8 cellular contexts compared by ENCODE assay signal in genomic region chr6:20534906-20535305, GRCh38. TPM values are rescaled to one million over a fixed set of nuclear protein-coding genes. Genes with fewer than 3 reads are reported as not detected.
DNase-seq lines count a peak whose midpoint lies in the region; ATAC-seq and TF ChIP-seq lines count a peak whose summit lies in the region.

No MANE protein-coding gene starts in this region.

- no peak for DNase-seq in cardiac muscle cell (ENCODE audit: low read depth in 1 of 2, low spot score in 1 of 2)
- no peak for DNase-seq in left ventricle myocardium superior
- DNase-seq in HT-29 (ENCODE audit: low spot score) = peak; percentile 33
- DNase-seq in activated CD8-positive, alpha-beta T cell treated with anti-CD3 and anti-CD28 coated beads, Interleukin-2, amount 10 ng/mL, durations not matched to agents 7 days and 5 days = peak; percentile 28
- no peak for DNase-seq in stimulated activated CD8-positive, alpha-beta memory T cell treated with anti-CD3 and anti-CD28 coated beads, Interleukin-4, amount 100 ng/mL, for 48 hours
- no peak for DNase-seq in GM10266 (ENCODE audit: extremely low spot score)

- CTCF ChIA-PET in activated CD8-positive, alpha-beta T cell treated with anti-CD3 and anti-CD28 coated beads, Interleukin-2, amount 10 ng/mL, durations not matched to agents 7 days and 5 days (lab: Charles Lee) = interaction anchor here (0.8 to 3.3 kb wide), 3 partner anchors 29 to 442 kb away, joined by 3 to 18 read pairs (median 4); no protein-coding TSS in a partner anchor

- H3K27ac ChIP-seq in cardiac muscle cell (peak overlapping the region; percentile 78), iPS-20b (ENCODE audit: low read length) (peak overlapping the region; percentile 90)

- H3K9me3 Mint-ChIP-seq in activated CD8-positive, alpha-beta T cell treated with anti-CD3 and anti-CD28 coated beads, Interleukin-2, amount 10 ng/mL, durations not matched to agents 7 days and 5 days (ENCODE audit: insufficient read depth) = no peaks in the 10 kb centered on the region
- H3K9me3 Mint-ChIP-seq in stimulated activated naive CD8-positive, alpha-beta T cell treated with anti-CD3 and anti-CD28 coated beads, Interleukin-15, Interleukin-2, amounts not matched to agents 100 ng/mL and 50 ng/mL, for 24 hours = no peaks in the 10 kb centered on the region

- H3K9me3 ChIP-seq in cardiac muscle cell (ENCODE audit: low read depth) (no peaks in the 10 kb centered on the region), iPS-20b (ENCODE audit: insufficient read depth, low read depth, low read length) (no peaks in the 10 kb centered on the region)

- H3K4me3 ChIP-seq in cardiac muscle cell (peak overlapping the region; percentile 71), iPS-20b (ENCODE audit: low read length) (peak overlapping the region; percentile 71)

- intact Hi-C loops in left ventricle myocardium superior (cut with micrococcal nuclease) = loop anchor here (5.0 kb wide), 1 partner anchor 133 kb away; the partner anchor contains the start of gene E2F3

- POLR2A ChIA-PET in activated CD8-positive, alpha-beta T cell treated with anti-CD3 and anti-CD28 coated beads, Interleukin-2, amount 10 ng/mL, durations not matched to agents 7 days and 5 days (lab: Charles Lee) = interaction anchor here (0.8 to 3.3 kb wide), 6 partner anchors 16 to 241 kb away, joined by 3 to 22 read pairs (median 6); no protein-coding TSS in a partner anchor

- peaks cover 25% of the 10 kb centered on the region for H3K36me3 Mint-ChIP-seq in activated CD8-positive, alpha-beta T cell treated with anti-CD3 and anti-CD28 coated beads, Interleukin-2, amount 10 ng/mL, durations not matched to agents 7 days and 5 days (ENCODE audit: low read depth)
- H3K36me3 Mint-ChIP-seq in stimulated activated naive CD8-positive, alpha-beta T cell treated with anti-CD3 and anti-CD28 coated beads, Interleukin-15, Interleukin-2, amounts not matched to agents 100 ng/mL and 50 ng/mL, for 24 hours (ENCODE audit: low read depth) = peaks cover 23% of the 10 kb centered on the region

- H3K36me3 ChIP-seq in cardiac muscle cell (no peaks in the 10 kb centered on the region), iPS-20b (ENCODE audit: insufficient read depth, low read depth, low read length) (peaks cover 9% of the 10 kb centered on the region)

- no peak for ATAC-seq in left ventricle myocardium superior
- peak; percentile 43 for ATAC-seq in activated CD8-positive, alpha-beta T cell treated with anti-CD3 and anti-CD28 coated beads, Interleukin-2, amount 10 ng/mL, durations not matched to agents 7 days and 5 days

- peaks cover 6% of the 10 kb centered on the region for H3K4me1 ChIP-seq in cardiac muscle cell (ENCODE audit: low read depth)
- peaks cover 11% of the 10 kb centered on the region for H3K4me1 ChIP-seq in iPS-20b (ENCODE audit: insufficient read depth, low read length)

- peak overlapping the region; percentile 97 for H3K27ac Mint-ChIP-seq in activated CD8-positive, alpha-beta T cell treated with anti-CD3 and anti-CD28 coated beads, Interleukin-2, amount 10 ng/mL, durations not matched to agents 7 days and 5 days
- H3K27ac Mint-ChIP-seq in stimulated activated naive CD8-positive, alpha-beta T cell treated with anti-CD3 and anti-CD28 coated beads, Interleukin-15, Interleukin-2, amounts not matched to agents 100 ng/mL and 50 ng/mL, for 24 hours = peak overlapping the region; percentile 98

- peak overlapping the region; percentile 96 for H3K9ac ChIP-seq in iPS-20b (ENCODE audit: low read depth, low read length)

- H3K4me1 Mint-ChIP-seq in activated CD8-positive, alpha-beta T cell treated with anti-CD3 and anti-CD28 coated beads, Interleukin-2, amount 10 ng/mL, durations not matched to agents 7 days and 5 days (ENCODE audit: low read depth) = peaks cover 46% of the 10 kb centered on the region
- peaks cover 50% of the 10 kb centered on the region for H3K4me1 Mint-ChIP-seq in stimulated activated naive CD8-positive, alpha-beta T cell treated with anti-CD3 and anti-CD28 coated beads, Interleukin-15, Interleukin-2, amounts not matched to agents 100 ng/mL and 50 ng/mL, for 24 hours (ENCODE audit: low read depth)

- peak overlapping the region; percentile 98 for H3K4me3 Mint-ChIP-seq in activated CD8-positive, alpha-beta T cell treated with anti-CD3 and anti-CD28 coated beads, Interleukin-2, amount 10 ng/mL, durations not matched to agents 7 days and 5 days
- peak overlapping the region; percentile 98 for H3K4me3 Mint-ChIP-seq in stimulated activated naive CD8-positive, alpha-beta T cell treated with anti-CD3 and anti-CD28 coated beads, Interleukin-15, Interleukin-2, amounts not matched to agents 100 ng/mL and 50 ng/mL, for 24 hours

- TF ChIP-seq CTCF in cardiac muscle cell (IDR thresholded peaks at IDR 0.05; ENCODE audit: low read depth, low read length) (no peak), GM10266 (IDR thresholded peaks at IDR 0.05; ENCODE audit: control insufficient read depth, insufficient read depth, low read depth, missing control alignments) (no peak)

- H3K27me3 Mint-ChIP-seq in activated CD8-positive, alpha-beta T cell treated with anti-CD3 and anti-CD28 coated beads, Interleukin-2, amount 10 ng/mL, durations not matched to agents 7 days and 5 days (ENCODE audit: low read depth) = no peaks in the 10 kb centered on the region
- no peaks in the 10 kb centered on the region for H3K27me3 Mint-ChIP-seq in stimulated activated naive CD8-positive, alpha-beta T cell treated with anti-CD3 and anti-CD28 coated beads, Interleukin-15, Interleukin-2, amounts not matched to agents 100 ng/mL and 50 ng/mL, for 24 hours

- H3K27me3 ChIP-seq in cardiac muscle cell (no peaks in the 10 kb centered on the region), iPS-20b (ENCODE audit: insufficient read depth, low read length) (no peaks in the 10 kb centered on the region)

RNA-seq across cellular contexts. Expression of gene CDKAL1, which starts 0.6 kb away (rescaled TPM):
- 13.7 TPM in 2 replicates for total RNA-seq in cardiac muscle cell
- 12.2 and 19.3 TPM in 2 replicates for polyA plus RNA-seq in cardiac muscle cell
- total RNA-seq in left ventricle myocardium superior = 9.9 TPM
- 9.5 and 9.8 TPM in 2 replicates for total RNA-seq in HT-29 (2014; rRNA removed; shearing (Covaris generic))
- 10 to 100 TPM; 24.3 to 25.2 TPM for total RNA-seq in activated CD8-positive, alpha-beta T cell treated with anti-CD3 and anti-CD28 coated beads, Interleukin-2, amount 10 ng/mL, durations not matched to agents 7 days and 5 days

Comparison
In these comparisons a context has a peak if more than half of its experiments do, and no peak if none do; other contexts are left out.
1. DNase-seq: peak in HT-29 (single experiment) and activated CD8-positive, alpha-beta T cell treated with anti-CD3 and anti-CD28 coated beads, Interleukin-2, amount 10 ng/mL, durations not matched to agents 7 days and 5 days (single experiment); none in cardiac muscle cell (0 of 2), left ventricle myocardium superior (single experiment), stimulated activated CD8-positive, alpha-beta memory T cell treated with anti-CD3 and anti-CD28 coated beads, Interleukin-4, amount 100 ng/mL, for 48 hours (single experiment) and GM10266 (single experiment).